11 cellular contexts compared by ENCODE assay signal in genomic region chr22:37145415-37146385, GRCh38. TPM values are rescaled to one million over a fixed set of nuclear protein-coding genes. Genes with fewer than 3 reads are reported as not detected.
A peak's percentile ranks its signal among the peaks of the same experiment; 100 is the strongest.
DNase-seq lines count a peak whose midpoint lies in the region; ATAC-seq lines count a peak whose summit lies in the region.
"Had no signal": no experiment of that assay in that cellular context is flagged by ENCODE, and none has a peak within 500 bp of the region (broad histone marks: within the 10 kb centered on the region; RNA-seq: fewer than 3 reads in every experiment).

No MANE protein-coding gene starts in this region.

- no peaks in the 10 kb centered on the region for H3K36me3 ChIP-seq in H7 (replicated peaks; ENCODE audit: control insufficient read depth, insufficient read depth, low read length)

- H3K4me1 Mint-ChIP-seq in activated CD4-positive, alpha-beta memory T cell treated with anti-CD3 and anti-CD28 coated beads for 36 hours (ENCODE audit: low read depth): peaks cover 74% of the 10 kb centered on the region
- peaks cover 75 to 80% of the 10 kb centered on the region in 2 donors for H3K4me1 Mint-ChIP-seq in immature natural killer cell
- H3K4me1 Mint-ChIP-seq in stimulated activated memory B cell treated with anti-CD40 and anti-IgM and Interleukin-4, amounts not matched to agents 10 μg/mL and 1 μg/mL and 100 μg/mL, for 72 hours: peaks cover 34% of the 10 kb centered on the region

- H3K27ac Mint-ChIP-seq in activated CD4-positive, alpha-beta memory T cell treated with anti-CD3 and anti-CD28 coated beads for 36 hours: peak overlapping the region; percentile 95
- H3K27ac Mint-ChIP-seq in immature natural killer cell: peak overlapping the region; percentile 95 to 99 (median 96)
- peak overlapping the region; percentile 26 for H3K27ac Mint-ChIP-seq in stimulated activated memory B cell treated with anti-CD40 and anti-IgM and Interleukin-4, amounts not matched to agents 10 μg/mL and 1 μg/mL and 100 μg/mL, for 72 hours

- intact Hi-C loops in activated CD4-positive, alpha-beta memory T cell treated with anti-CD3 and anti-CD28 coated beads for 36 hours (cut with micrococcal nuclease): loop anchor here (5.0 kb wide), 1 partner anchor 97 kb away; the partner anchor contains the start of gene RAC2

- ATAC-seq in stimulated activated memory B cell treated with anti-CD40 and anti-IgM and Interleukin-4, amounts not matched to agents 10 μg/mL and 1 μg/mL and 100 μg/mL, for 72 hours: no peak

- peak; percentile 41 for DNase-seq in activated T-cell treated with anti-CD3 and anti-CD28 coated beads, Interleukin-2, amount 50 U/mL, for 1 hour
- no peak for DNase-seq in activated T-cell treated with anti-CD3 and anti-CD28 coated beads, Interleukin-2, amount 50 U/mL, for 48 hours
- DNase-seq in activated CD4-positive, alpha-beta memory T cell treated with anti-CD3 and anti-CD28 coated beads for 36 hours: no peak
- DNase-seq in immature natural killer cell (no peak), SHP77 (lab: John Stamatoyannopoulos, UW) (no peak), H7 (no peak)
- no peak for DNase-seq in stimulated activated CD4-positive, alpha-beta T cell treated with anti-CD3 and anti-CD28 coated beads, Interleukin-4, amount 100 ng/mL, for 1 hour

- no peaks in the 10 kb centered on the region for H3K27me3 Mint-ChIP-seq in activated CD4-positive, alpha-beta memory T cell treated with anti-CD3 and anti-CD28 coated beads for 36 hours
- peaks cover 39 to 57% (median 39%) of the 10 kb centered on the region in 3 donors for H3K27me3 Mint-ChIP-seq in immature natural killer cell (ENCODE audit: low read depth in 3 of 3)
- peaks cover 32% of the 10 kb centered on the region for H3K27me3 Mint-ChIP-seq in stimulated activated memory B cell treated with anti-CD40 and anti-IgM and Interleukin-4, amounts not matched to agents 10 μg/mL and 1 μg/mL and 100 μg/mL, for 72 hours

- H3K4me3 ChIP-seq in H7 (ENCODE audit: insufficient read depth, low read depth, low read length): no peak overlapping the region
- H3K4me3 ChIP-seq: hepatocyte had no signal

- no peaks in the 10 kb centered on the region for H3K27me3 ChIP-seq in H7 (ENCODE audit: control insufficient read depth, insufficient read depth, low read length)
- H3K27me3 ChIP-seq: hepatocyte had no signal

- H3K4me3 Mint-ChIP-seq in activated CD4-positive, alpha-beta memory T cell treated with anti-CD3 and anti-CD28 coated beads for 36 hours: peak overlapping the region; percentile 95
- H3K4me3 Mint-ChIP-seq in immature natural killer cell: peak overlapping the region; percentile 95 to 99 (median 99)
- H3K4me3 Mint-ChIP-seq in stimulated activated memory B cell treated with anti-CD40 and anti-IgM and Interleukin-4, amounts not matched to agents 10 μg/mL and 1 μg/mL and 100 μg/mL, for 72 hours: no peak overlapping the region

- POLR2A ChIA-PET in activated CD4-positive, alpha-beta memory T cell treated with anti-CD3 and anti-CD28 coated beads for 36 hours (lab: Charles Lee): interaction anchor here (0.7 to 9.0 kb wide), 8 partner anchors 7 to 64 kb away, joined by 3 to 240 read pairs (median 8); no protein-coding TSS in a partner anchor

- CTCF ChIA-PET in activated CD4-positive, alpha-beta memory T cell treated with anti-CD3 and anti-CD28 coated beads for 36 hours (lab: Charles Lee): interaction anchor here (0.6 to 12.3 kb wide), 8 partner anchors 13 to 99 kb away, joined by 3 to 183 read pairs (median 5); no protein-coding TSS in a partner anchor

- peaks cover 85% of the 10 kb centered on the region for H3K36me3 Mint-ChIP-seq in activated CD4-positive, alpha-beta memory T cell treated with anti-CD3 and anti-CD28 coated beads for 36 hours
- H3K36me3 Mint-ChIP-seq in immature natural killer cell: peaks cover 41 to 83% (median 60%) of the 10 kb centered on the region in 3 donors
- H3K36me3 Mint-ChIP-seq in stimulated activated memory B cell treated with anti-CD40 and anti-IgM and Interleukin-4, amounts not matched to agents 10 μg/mL and 1 μg/mL and 100 μg/mL, for 72 hours: peaks cover 5% of the 10 kb centered on the region

- H3K9me3 Mint-ChIP-seq in activated CD4-positive, alpha-beta memory T cell treated with anti-CD3 and anti-CD28 coated beads for 36 hours: peaks cover 2% of the 10 kb centered on the region
- H3K9me3 Mint-ChIP-seq in immature natural killer cell: peaks cover 0 to 2% (median 0%) of the 10 kb centered on the region in 6 donors
- no peaks in the 10 kb centered on the region for H3K9me3 Mint-ChIP-seq in stimulated activated memory B cell treated with anti-CD40 and anti-IgM and Interleukin-4, amounts not matched to agents 10 μg/mL and 1 μg/mL and 100 μg/mL, for 72 hours

RNA-seq across cellular contexts. Expression of gene IL2RB, which starts 4.0 kb away (rescaled TPM):
- 100 to 1,000 TPM; 306 to 310 TPM for total RNA-seq in activated CD4-positive, alpha-beta memory T cell treated with anti-CD3 and anti-CD28 coated beads for 36 hours
- 1,000 to 10,000 TPM in 1 of 3 donors, 100 to 1,000 TPM in 2; 863 to 2,762 (median 893) TPM for polyA plus RNA-seq in immature natural killer cell
- 0.21 and 0.41 TPM in 2 replicates for total RNA-seq in H7 (2014; rRNA removed; shearing (Covaris generic))

RNA-seq across cellular contexts. Expression of gene TMPRSS6, which starts 36.2 kb away (rescaled TPM):
- total RNA-seq in activated CD4-positive, alpha-beta memory T cell treated with anti-CD3 and anti-CD28 coated beads for 36 hours: 10 to 100 TPM; 39.9 to 42.1 TPM
- polyA plus RNA-seq in immature natural killer cell: under 1 TPM in 2 of 3 donors, not detected in 1; 0.28 to 0.52 TPM
- not detected in 2 replicates for total RNA-seq in H7 (2014; rRNA removed; shearing (Covaris generic))
- total RNA-seq: skeletal muscle tissue had no signal
- polyA plus RNA-seq: BJ had no signal

RNA-seq across cellular contexts. Expression of gene C1QTNF6, which starts 42.3 kb away (rescaled TPM):
- 10 to 100 TPM; 11.1 to 13.0 TPM for total RNA-seq in activated CD4-positive, alpha-beta memory T cell treated with anti-CD3 and anti-CD28 coated beads for 36 hours
- polyA plus RNA-seq in immature natural killer cell: 1 to 10 TPM in 2 of 3 donors, not detected in 1; 1.5 to 1.8 TPM
- 4.9 and 5.4 TPM in 2 replicates for total RNA-seq in H7 (2014; rRNA removed; shearing (Covaris generic))

Comparison
In these comparisons a context has a peak if more than half of its experiments do, and no peak if none do; other contexts are left out.
1. H3K27ac Mint-ChIP-seq: peak in every context shown above with its lines; median percentile 96 in immature natural killer cell; 95 in activated CD4-positive, alpha-beta memory T cell treated with anti-CD3 and anti-CD28 coated beads for 36 hours; 26 in stimulated activated memory B cell treated with anti-CD40 and anti-IgM and Interleukin-4, amounts not matched to agents 10 μg/mL and 1 μg/mL and 100 μg/mL, for 72 hours.
2. RNA of gene IL2RB, which starts 4.0 kb away (total RNA-seq): 306 to 310 TPM in activated CD4-positive, alpha-beta memory T cell treated with anti-CD3 and anti-CD28 coated beads for 36 hours; 0.21 to 0.41 TPM in H7; every median in the first group is over 100 times any median in the second.
3. RNA of gene TMPRSS6, which starts 36.2 kb away (total RNA-seq): 39.9 to 42.1 TPM in activated CD4-positive, alpha-beta memory T cell treated with anti-CD3 and anti-CD28 coated beads for 36 hours; not detected in H7; every median in the first group is over 10 times any median in the second.